ENCODE assay signal across 8 cellular contexts in the genomic region with DNA sequence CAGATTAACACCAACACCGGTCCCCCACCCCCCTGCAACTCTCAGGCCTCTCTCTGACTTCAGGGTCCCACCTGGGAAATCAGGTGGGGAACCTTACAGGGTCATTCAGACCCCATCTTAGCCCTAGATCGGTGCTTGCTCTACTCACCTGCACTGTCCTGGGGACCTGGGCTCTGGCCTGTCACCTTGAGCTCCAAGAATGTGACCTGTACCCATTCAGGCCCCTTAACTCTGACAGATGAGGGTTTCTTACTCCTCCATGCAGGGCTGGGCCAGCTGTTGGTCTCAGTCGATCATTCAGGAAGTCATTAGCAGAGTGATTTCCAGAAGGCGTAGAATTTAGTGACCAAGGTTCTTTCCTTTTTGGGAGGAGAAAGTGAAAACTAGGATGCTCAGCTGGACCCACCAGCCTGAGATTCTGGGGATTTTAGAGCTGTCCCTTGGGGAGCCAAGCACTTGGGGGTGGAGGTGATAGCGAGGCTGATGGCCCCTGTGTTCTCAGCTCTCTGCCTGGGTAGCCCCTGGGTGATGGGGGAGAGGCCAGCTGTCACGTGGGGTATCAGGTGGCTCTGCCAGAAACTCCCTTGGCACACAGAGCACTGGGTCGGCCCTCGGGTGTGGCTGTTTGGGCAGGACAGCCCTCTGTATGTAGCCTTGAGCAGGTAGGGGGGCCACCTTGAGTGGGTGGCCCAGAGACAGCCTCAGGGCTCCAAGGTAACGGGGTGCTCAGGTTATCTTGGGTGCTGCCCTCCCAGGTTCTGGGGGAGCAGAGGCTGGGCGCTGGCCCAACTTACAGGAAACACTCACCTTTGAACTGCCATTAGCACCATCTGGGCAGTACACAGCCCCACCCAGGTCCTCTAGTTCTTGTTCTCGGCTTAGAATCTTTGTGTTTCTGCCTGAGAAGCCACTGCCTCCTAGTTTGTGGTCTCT. TPM values are rescaled to one million over a fixed set of nuclear protein-coding genes. Genes with fewer than 3 reads are reported as not detected.
A peak's percentile ranks its signal among the peaks of the same experiment; 100 is the strongest.
DNase-seq lines count a peak whose midpoint lies in the region; ATAC-seq and TF ChIP-seq lines count a peak whose summit lies in the region.

No MANE protein-coding gene starts in this region.

- H3K9me3 ChIP-seq in mucosa of stomach (ENCODE audit: control insufficient read depth, low read length): no peaks in the 10 kb centered on the region
- H3K9me3 ChIP-seq in aorta (ENCODE audit: control insufficient read depth, low read length): no peaks in the 10 kb centered on the region

- H3K36me3 ChIP-seq in mucosa of stomach (ENCODE audit: control insufficient read depth, insufficient read depth, low read length): no peaks in the 10 kb centered on the region
- H3K36me3 ChIP-seq in aorta (ENCODE audit: control insufficient read depth in 1 of 2, insufficient read depth in 2 of 2, low read length in 1 of 2): no peaks in the 10 kb centered on the region

- intact Hi-C loops in aorta (cut with DNase I): loop anchor here in 1 of 2 donors (5.0 to 10.0 kb wide), 2 partner anchors 41 to 116 kb away; partner anchors contain the start of gene CDIPT

- H3K4me1 ChIP-seq in mucosa of stomach (ENCODE audit: control insufficient read depth, insufficient read depth, low read length) (peaks cover 69% of the 10 kb centered on the region), aorta (ENCODE audit: control insufficient read depth in 1 of 2, insufficient read depth in 2 of 2, low read length in 2 of 2) (peaks cover 0 to 3% of the 10 kb centered on the region in 2 donors)

- ATAC-seq in aorta (ENCODE audit: low FRiP score): no peak

- TF ChIP-seq CTCF in RWPE1 (conservative IDR thresholded peaks at IDR 0.05; ENCODE audit: low read depth): no peak

- 23 to 24% methylated on average over 11 of the region's 11 CpGs for WGBS in aorta, 2 donors

- CTCF ChIA-PET in RWPE1 (lab: Yijun Ruan, JAX): interaction anchor here (0.6 to 1.2 kb wide), 5 partner anchors 13 to 79 kb away, joined by 3 to 4 read pairs (median 3); partner anchors contain the start of genes ASPHD1 and CDIPT

- DNase-seq in DMS153 treated with DMSO at 0.1 percent for 48 hours (lab: John Stamatoyannopoulos, UW; ENCODE audit: unreplicated experiment) (peak; percentile 11), H4 (ENCODE audit: low spot score) (peak; percentile 56), RWPE1 (ENCODE audit: low spot score) (peak; percentile 73), caudate nucleus (lab: John Stamatoyannopoulos, UW) (peak in 3 of 61 donors; percentile 3 to 11 (median 11)), aorta (peak; percentile 75 to 86), SW480 (ENCODE audit: low spot score) (no peak), iPS-NIHi7 (ENCODE audit: extremely low spot score) (no peak)

- POLR2A ChIA-PET in RWPE1 (lab: Yijun Ruan, JAX; ENCODE audit: low non-redundant PET): interaction anchor here (0.6 kb wide), 1 partner anchor 130 kb away, joined by 3 read pairs; no protein-coding TSS in a partner anchor

- peak overlapping the region; percentile 76 for H3K9ac ChIP-seq in mucosa of stomach (ENCODE audit: low read length)

- H3K27me3 ChIP-seq in mucosa of stomach (ENCODE audit: control insufficient read depth, insufficient read depth, low read length) (no peaks in the 10 kb centered on the region), aorta (ENCODE audit: control insufficient read depth in 1 of 2, insufficient read depth in 2 of 2, low read length in 1 of 2) (no peaks in the 10 kb centered on the region)

- H3K4me3 ChIP-seq in mucosa of stomach (ENCODE audit: low read length) (peak overlapping the region; percentile 79), aorta (ENCODE audit: low read length in 2 of 2) (peak overlapping the region; percentile 79 to 89)

- H3K27ac ChIP-seq in RWPE1 (peak overlapping the region; percentile 99), caudate nucleus (ENCODE audit: low read depth, low read length) (peak overlapping the region; percentile 53), aorta (ENCODE audit: low read depth in 1 of 2, low read length in 2 of 2) (peak overlapping the region; percentile 68 to 86)

RNA-seq across cellular contexts. Expression of gene MVP, which starts 0.7 kb away (rescaled TPM):
- 83.0 and 87.2 TPM in 2 replicates for total RNA-seq in H4 (2014; rRNA removed; shearing (Covaris generic))
- 100 to 1,000 TPM; 138 to 184 TPM for total RNA-seq in aorta
- polyA plus RNA-seq in aorta: 100 to 1,000 TPM in 1 of 2 donors, 10 to 100 TPM in 1; 76.8 to 186 TPM

RNA-seq across cellular contexts. Expression of gene PAGR1, which starts 5.0 kb away (rescaled TPM):
- 43.4 and 46.3 TPM in 2 replicates for total RNA-seq in H4 (2014; rRNA removed; shearing (Covaris generic))
- 10 to 100 TPM; 14.9 to 29.7 TPM for total RNA-seq in aorta
- 10 to 100 TPM; 24.2 to 85.3 TPM for polyA plus RNA-seq in aorta

RNA-seq across cellular contexts. Expression of gene PRRT2, which starts 9.0 kb away (rescaled TPM):
- total RNA-seq in H4 (2014; rRNA removed; shearing (Covaris generic)): 0.14 and 1.0 TPM in 2 replicates
- 10 to 100 TPM; 10.9 to 30.6 TPM for total RNA-seq in aorta
- polyA plus RNA-seq in aorta: 10 to 100 TPM in 1 of 2 donors, 1 to 10 TPM in 1; 5.3 to 36.6 TPM

RNA-seq across cellular contexts. Expression of gene MAZ, which starts 14.7 kb away (rescaled TPM):
- 84.6 and 135 TPM in 2 replicates for total RNA-seq in H4 (2014; rRNA removed; shearing (Covaris generic))
- total RNA-seq in aorta: 100 to 1,000 TPM; 109 to 127 TPM
- polyA plus RNA-seq in aorta: 100 to 1,000 TPM; 112 to 121 TPM

RNA-seq across cellular contexts. Expression of gene KIF22, which starts 30.4 kb away (rescaled TPM):
- 60.9 and 72.7 TPM in 2 replicates for total RNA-seq in H4 (2014; rRNA removed; shearing (Covaris generic))
- 10 to 100 TPM in 1 of 2 donors, 1 to 10 TPM in 1; 7.4 to 13.0 TPM for total RNA-seq in aorta
- 10 to 100 TPM; 10.6 to 41.4 TPM for polyA plus RNA-seq in aorta

Comparison
In these comparisons a context has a peak if more than half of its experiments do, and no peak if none do; other contexts are left out.
1. DNase-seq: peak in DMS153 treated with DMSO at 0.1 percent for 48 hours (single experiment), H4 (single experiment), RWPE1 (single experiment) and aorta (2 of 2); none in SW480 (single experiment) and iPS-NIHi7 (single experiment).
2. Peak in every context shown above with its lines, with median percentiles within 50 percentile points of each other: H3K27ac ChIP-seq.